Comparison of ENCODE assay signal across 20 cellular contexts in genomic region chr7:148566736-148567135, GRCh38. TPM values are rescaled to one million over a fixed set of nuclear protein-coding genes. Genes with fewer than 3 reads are reported as not detected.
"Had no signal": no experiment of that assay in that cellular context is flagged by ENCODE, and none has a peak within 500 bp of the region (broad histone marks: within the 10 kb centered on the region; RNA-seq: fewer than 3 reads in every experiment).

No MANE protein-coding gene starts in this region.

- H3K27me3 ChIP-seq: MG63, SJCRH30 had no signal

- ATAC-seq: Panc1, PC-3, Right ventricle myocardium inferior, SK-N-SH treated with all-trans-retinoic acid at 6 μM for 48 hours had no signal

- H3K27ac ChIP-seq: SJCRH30 had no signal

- H3K36me3 ChIP-seq: MG63, SJCRH30 had no signal

- H3K4me3 ChIP-seq: MG63, SJCRH30 had no signal

- H3K9me3 ChIP-seq: SJCRH30 had no signal

- H3K4me1 ChIP-seq: SJCRH30 had no signal

- DNase-seq: IMR-90, Karpas-422, KG1, MG63, NCI-H1092, NCI-H1105 treated with DMSO at 0.1 percent for 48 hours, NCI-H1436, NCI-H187 treated with DMSO at 0.1 percent for 48 hours, NCI-H2107, NCI-H774, PC-3, SHP77 treated with DMSO at 0.1 percent for 48 hours, SJCRH30 had no signal

RNA-seq across cellular contexts. Expression of gene C7orf33, which starts 23.8 kb away (rescaled TPM):
- total RNA-seq: HT-29, IMR-90, NCI-H460, OCI-LY7, PC-3, Right ventricle myocardium inferior, RPMI7951 had no signal
